Comparison of ENCODE assay signal across 9 cellular contexts in genomic region chr19:56670961-56671612, GRCh38. TPM values are rescaled to one million over a fixed set of nuclear protein-coding genes. Genes with fewer than 3 reads are reported as not detected.
DNase-seq lines count a peak whose midpoint lies in the region; ATAC-seq, FAIRE-seq and TF ChIP-seq lines count a peak whose summit lies in the region.
"Had no signal": no experiment of that assay in that cellular context is flagged by ENCODE, and none has a peak within 500 bp of the region (broad histone marks: within the 10 kb centered on the region; RNA-seq: fewer than 3 reads in every experiment).

No MANE protein-coding gene starts in this region.

- peak overlapping the region in 9 of 10 donors; percentile 53 to 96 (median 89) for H3K27ac Mint-ChIP-seq in naive thymus-derived CD8-positive, alpha-beta T cell

- H3K4me1 Mint-ChIP-seq in naive thymus-derived CD8-positive, alpha-beta T cell, result peaks cover 9 to 14% (median 12%) of the 10 kb centered on the region in 4 donors

- ATAC-seq in HepG2 (no peak; the same call in 2 of the 3 replicates), HG02798 (IDR thresholded peaks at IDR 0.05; ENCODE audit: poor library complexity, unreplicated experiment) (no peak), HG03457 (IDR thresholded peaks at IDR 0.05; ENCODE audit: unreplicated experiment) (no peak)
- ATAC-seq in naive thymus-derived CD8-positive, alpha-beta T cell, result peak; percentile 64 to 76

- no peak for TF ChIP-seq POLR2A in HepG2 (IDR thresholded peaks at IDR 0.05; ENCODE audit: insufficient read depth in 1 of 2, low read depth in 2 of 2, low read length in 2 of 2)

- intact Hi-C loops in HepG2 (cut with micrococcal nuclease; ENCODE audit: unreplicated experiment), result no loop called here

- BruUV-seq in HepG2 (replicated peaks; lab: Mats Ljungman, UMichigan), result no TSS peak

- TF ChIP-seq RAD21 in liver (IDR thresholded peaks at IDR 0.05) (no peak), HepG2 (CRISPR knock-in tag; IDR thresholded peaks at IDR 0.05) (no peak)

- peaks cover 0 to 15% (median 2%) of the 10 kb centered on the region in 5 donors for H3K27me3 Mint-ChIP-seq in naive thymus-derived CD8-positive, alpha-beta T cell

- H3K4me3 Mint-ChIP-seq in naive thymus-derived CD8-positive, alpha-beta T cell, result peak overlapping the region; percentile 80 to 95 (median 92)

- no peak for TF ChIP-seq CTCF in liver (IDR thresholded peaks at IDR 0.05; ENCODE audit: low read depth, low read length, missing input control)
- no peak for TF ChIP-seq CTCF in HepG2 (CRISPR knock-in tag; IDR thresholded peaks at IDR 0.05)

- no peak overlapping the region for H2AFZ ChIP-seq in HepG2 (ENCODE audit: low read length)

- peaks cover 4 to 26% (median 6%) of the 10 kb centered on the region in 3 donors for H3K36me3 Mint-ChIP-seq in naive thymus-derived CD8-positive, alpha-beta T cell

- H3K36me3 ChIP-seq in liver (ENCODE audit: control insufficient read depth in 4 of 4, insufficient read depth in 3 of 4, low read depth in 1 of 4, low read length in 3 of 4), result no peaks in the 10 kb centered on the region
- H3K36me3 ChIP-seq in HepG2 (replicated peaks in 1 of 2; ENCODE audit: control insufficient read depth in 1 of 2, insufficient read depth in 2 of 2, low read length in 2 of 2), result no peaks in the 10 kb centered on the region
- no peaks in the 10 kb centered on the region for H3K36me3 ChIP-seq in duodenal mucosa (ENCODE audit: control insufficient read depth in 1 of 2, insufficient read depth in 2 of 2, low read length in 2 of 2)

- no peak for FAIRE-seq in HepG2 (lab: Jason Lieb, UNC)

- H3K79me2 ChIP-seq in HepG2 (ENCODE audit: insufficient read depth, low read length), result no peaks in the 10 kb centered on the region

- DNase-seq in HepG2 (ENCODE audit: low spot score) (no peak), SHP77 treated with DMSO at 0.1 percent for 48 hours (lab: John Stamatoyannopoulos, UW) (no peak), SHP77 (lab: John Stamatoyannopoulos, UW) (no peak)
- no peak for DNase-seq in naive thymus-derived CD8-positive, alpha-beta T cell

- WGBS in liver, result 44% methylated on average over 35 of the region's 35 CpGs
- 72% methylated on average over 17 of the region's 35 CpGs for WGBS in HepG2 (ENCODE audit: low lambda C conversion rate)

- H3K4me1 ChIP-seq in liver (ENCODE audit: control insufficient read depth in 4 of 4, insufficient read depth in 4 of 4, low read length in 3 of 4) (peaks cover 0 to 11% (median 3%) of the 10 kb centered on the region in 4 donors), HepG2 (ENCODE audit: insufficient read depth, low read length) (no peaks in the 10 kb centered on the region), duodenal mucosa (ENCODE audit: control insufficient read depth in 1 of 2, insufficient read depth in 2 of 2, low read length in 2 of 2) (peaks cover 0 to 11% of the 10 kb centered on the region in 2 donors)

- H3K27me3 ChIP-seq in liver (ENCODE audit: control insufficient read depth in 4 of 4, insufficient read depth in 4 of 4, low read length in 3 of 4) (no peaks in the 10 kb centered on the region), HepG2 (ENCODE audit: control insufficient read depth in 1 of 2, insufficient read depth in 2 of 2, low read length in 2 of 2) (no peaks in the 10 kb centered on the region), duodenal mucosa (ENCODE audit: control insufficient read depth in 1 of 2, insufficient read depth in 2 of 2, low read length in 2 of 2) (no peaks in the 10 kb centered on the region)

- TF ChIP-seq EP300 in HepG2 (IDR thresholded peaks at IDR 0.05; ENCODE audit: low read depth in 2 of 2, low read length in 2 of 2) (no peak), HepG2 (CRISPR knock-in tag; IDR thresholded peaks at IDR 0.05; ENCODE audit: borderline replicate concordance) (no peak)

- CTCF ChIA-PET in HepG2 (lab: Yijun Ruan, JAX; ENCODE audit: low intra/inter-chr PET ratio, low total read pairs), result no interaction called here

- H3K9ac ChIP-seq in liver (ENCODE audit: low read depth in 1 of 2, low read length in 2 of 2) (no peak overlapping the region), HepG2 (ENCODE audit: insufficient read depth, low read depth, low read length) (no peak overlapping the region), duodenal mucosa (ENCODE audit: low read depth in 1 of 2, low read length in 2 of 2) (peak overlapping the region; percentile 49 to 66)

- in situ Hi-C loops in HepG2 (cut with HindIII; ENCODE audit: extremely low pct_ligation_motif_present, low pct_unique_long_range_greater_than_20kb), result no loop called here

- POLR2A ChIA-PET in HepG2 (lab: Yijun Ruan, JAX), result no interaction called here
- POLR2A ChIA-PET in naive thymus-derived CD8-positive, alpha-beta T cell (lab: Charles Lee), result interaction anchor here (0.5 to 1.1 kb wide), 3 partner anchors 48 to 506 kb away, joined by 3 to 4 read pairs (median 3); partner anchors contain the start of gene ZSCAN5A

- no peaks in the 10 kb centered on the region for H4K20me1 ChIP-seq in HepG2 (ENCODE audit: insufficient read depth, low read length)

- peak overlapping the region; percentile 56 to 70 (median 64) for H3K4me3 ChIP-seq in liver (ENCODE audit: low read depth in 1 of 3, low read length in 3 of 3)
- no peak overlapping the region for H3K4me3 ChIP-seq in HepG2 (replicated peaks in 1 of 3; ENCODE audit: insufficient read depth in 1 of 3, low read depth in 2 of 3, low read length in 3 of 3)
- peak overlapping the region; percentile 70 to 76 for H3K4me3 ChIP-seq in duodenal mucosa (ENCODE audit: low read depth in 1 of 2, low read length in 2 of 2)

- peaks cover 0 to 63% (median 21%) of the 10 kb centered on the region in 9 donors for H3K9me3 Mint-ChIP-seq in naive thymus-derived CD8-positive, alpha-beta T cell

- no peak overlapping the region for H3K4me2 ChIP-seq in HepG2 (ENCODE audit: low read depth, low read length)

- peaks cover 5 to 17% (median 12%) of the 10 kb centered on the region in 4 donors for H3K9me3 ChIP-seq in liver (ENCODE audit: control insufficient read depth in 4 of 4, low read length in 3 of 4)
- no peaks in the 10 kb centered on the region; the same call in 1 of the 2 replicates for H3K9me3 ChIP-seq in HepG2 (ENCODE audit: low read length)
- H3K9me3 ChIP-seq in duodenal mucosa (ENCODE audit: control insufficient read depth in 1 of 2, low read length in 2 of 2), result peaks cover 24 to 46% of the 10 kb centered on the region in 2 donors

- H3K27ac ChIP-seq in liver (ENCODE audit: low read depth in 1 of 2, low read length in 2 of 2) (no peak overlapping the region), HepG2 (ENCODE audit: extremely low read length, insufficient read depth, low read length) (no peak overlapping the region), duodenal mucosa (ENCODE audit: low read depth, low read length) (no peak overlapping the region)

RNA-seq across cellular contexts. Expression of gene ZNF835, which starts 0.5 kb away (rescaled TPM):
- total RNA-seq in liver (1 to 10 TPM; 1.2 to 2.3 TPM), HepG2 (2016; rRNA removed; fragmentation: Illumina TruSeq; extraction: Trizol) (not detected in 2 replicates)
- polyA plus RNA-seq in liver (under 1 TPM; 0.19 to 0.35 TPM), HepG2 (2011; rRNA removed) (not detected in 2 replicates)
- total RNA-seq in HepG2 (2016; cell fraction: cytosol; rRNA removed; fragmentation: Illumina TruSeq; extraction: Trizol; ENCODE audit: low read depth), result not detected in 2 replicates
- not detected in 2 replicates for total RNA-seq in HepG2 (2016; cell fraction: insoluble cytoplasmic fraction; rRNA removed; fragmentation: Illumina TruSeq; extraction: Trizol)
- not detected in 2 replicates for total RNA-seq in HepG2 (2016; cell fraction: membrane; rRNA removed; fragmentation: Illumina TruSeq; extraction: Trizol)
- not detected in 2 replicates for total RNA-seq in HepG2 (2016; cell fraction: nucleus; rRNA removed; fragmentation: Illumina TruSeq; extraction: Trizol)
- polyA plus RNA-seq in HepG2 (2011; cell fraction: cytosol; rRNA removed), result not detected in 2 replicates
- not detected in 2 replicates for polyA plus RNA-seq in HepG2 (2011; cell fraction: nucleus; rRNA removed)
- polyA plus RNA-seq in HepG2 (2012), result not detected in 2 replicates
- not detected in 2 replicates for polyA plus RNA-seq in HepG2 (2016; cell fraction: cytosol; fragmentation: Illumina TruSeq; extraction: Trizol; ENCODE audit: low read depth)
- not detected in 2 replicates for polyA plus RNA-seq in HepG2 (2016; cell fraction: insoluble cytoplasmic fraction; fragmentation: Illumina TruSeq; extraction: Trizol; ENCODE audit: low read depth)
- not detected in 2 replicates for polyA plus RNA-seq in HepG2 (2016; cell fraction: membrane; fragmentation: Illumina TruSeq; extraction: Trizol; ENCODE audit: low read depth)
- not detected in 2 replicates for polyA plus RNA-seq in HepG2 (2016; cell fraction: nucleus; fragmentation: Illumina TruSeq; extraction: Trizol; ENCODE audit: insufficient read depth, low read depth)
- polyA minus RNA-seq in HepG2 (2011; rRNA and poly(A)+ RNA removed; ENCODE audit: low replicate concordance), result not detected in 2 replicates
- polyA minus RNA-seq in HepG2 (2011; cell fraction: cytosol; rRNA and poly(A)+ RNA removed), result not detected in 2 replicates
- not detected in 2 replicates for polyA minus RNA-seq in HepG2 (2011; cell fraction: nucleus; rRNA and poly(A)+ RNA removed)
- total RNA-seq in naive thymus-derived CD8-positive, alpha-beta T cell, result 1 to 10 TPM; 6.9 to 7.3 TPM
- 1 to 10 TPM in 2 of 3 donors, under 1 TPM in 1; 0.23 to 6.8 (median 2.3) TPM for polyA plus RNA-seq in naive thymus-derived CD8-positive, alpha-beta T cell

RNA-seq across cellular contexts. Expression of gene SMIM17, which starts 28.1 kb away (rescaled TPM):
- total RNA-seq in liver (under 1 TPM in 1 of 2 donors, not detected in 1; 0.28 TPM), HepG2 (2016; rRNA removed; fragmentation: Illumina TruSeq; extraction: Trizol) (0.49 and 0.53 TPM in 2 replicates)
- polyA plus RNA-seq in liver (not detected), HepG2 (2011; rRNA removed) (0.16 and 0.21 TPM in 2 replicates)
- total RNA-seq in HepG2 (2016; cell fraction: cytosol; rRNA removed; fragmentation: Illumina TruSeq; extraction: Trizol; ENCODE audit: low read depth), result not detected in 2 replicates
- 0.28 and 0.42 TPM in 2 replicates for total RNA-seq in HepG2 (2016; cell fraction: insoluble cytoplasmic fraction; rRNA removed; fragmentation: Illumina TruSeq; extraction: Trizol)
- 0.22 and 0.28 TPM in 2 replicates for total RNA-seq in HepG2 (2016; cell fraction: membrane; rRNA removed; fragmentation: Illumina TruSeq; extraction: Trizol)
- total RNA-seq in HepG2 (2016; cell fraction: nucleus; rRNA removed; fragmentation: Illumina TruSeq; extraction: Trizol), result 0.60 and 0.75 TPM in 2 replicates
- polyA plus RNA-seq in HepG2 (2011; cell fraction: cytosol; rRNA removed), result 0.21 TPM in 1 of 2 replicates, not detected in the other
- 0.59 TPM in 1 of 2 replicates, not detected in the other for polyA plus RNA-seq in HepG2 (2011; cell fraction: nucleus; rRNA removed)
- 0.27 and 0.55 TPM in 2 replicates for polyA plus RNA-seq in HepG2 (2012)
- polyA plus RNA-seq in HepG2 (2016; cell fraction: cytosol; fragmentation: Illumina TruSeq; extraction: Trizol; ENCODE audit: low read depth), result 0.32 TPM in 1 of 2 replicates, not detected in the other
- polyA plus RNA-seq in HepG2 (2016; cell fraction: insoluble cytoplasmic fraction; fragmentation: Illumina TruSeq; extraction: Trizol; ENCODE audit: low read depth), result 0.54 and 0.95 TPM in 2 replicates
- 0.35 TPM in 1 of 2 replicates, not detected in the other for polyA plus RNA-seq in HepG2 (2016; cell fraction: membrane; fragmentation: Illumina TruSeq; extraction: Trizol; ENCODE audit: low read depth)
- polyA plus RNA-seq in HepG2 (2016; cell fraction: nucleus; fragmentation: Illumina TruSeq; extraction: Trizol; ENCODE audit: insufficient read depth, low read depth), result 1.1 and 2.3 TPM in 2 replicates
- polyA minus RNA-seq in HepG2 (2011; rRNA and poly(A)+ RNA removed; ENCODE audit: low replicate concordance), result not detected in 2 replicates
- polyA minus RNA-seq in HepG2 (2011; cell fraction: cytosol; rRNA and poly(A)+ RNA removed), result not detected in 2 replicates
- not detected in 2 replicates for polyA minus RNA-seq in HepG2 (2011; cell fraction: nucleus; rRNA and poly(A)+ RNA removed)
- total RNA-seq in naive thymus-derived CD8-positive, alpha-beta T cell, result not detected
- polyA plus RNA-seq in naive thymus-derived CD8-positive, alpha-beta T cell, result under 1 TPM in 1 of 3 donors, not detected in 2; 0.21 TPM
- total RNA-seq: T-helper 2 cell treated with Interferon-gamma antibody and Interleukin-4, amounts not matched to agents 100 ng/mL and 5 ng/mL, for 36 hours had no signal

Comparison
In these comparisons a context has a peak if more than half of its experiments do, and no peak if none do; other contexts are left out.
1. H3K4me3 ChIP-seq: peak in liver (3 of 3) and duodenal mucosa (2 of 2); none in HepG2 (0 of 3).
2. H3K9ac ChIP-seq: peak in duodenal mucosa (2 of 2); none in liver (0 of 2) and HepG2 (single experiment).
3. ATAC-seq: peak in naive thymus-derived CD8-positive, alpha-beta T cell (2 of 2); none in HepG2 (single experiment), HG02798 (single experiment) and HG03457 (single experiment).